ENCODE assay signal across 9 cellular contexts in the genomic region with DNA sequence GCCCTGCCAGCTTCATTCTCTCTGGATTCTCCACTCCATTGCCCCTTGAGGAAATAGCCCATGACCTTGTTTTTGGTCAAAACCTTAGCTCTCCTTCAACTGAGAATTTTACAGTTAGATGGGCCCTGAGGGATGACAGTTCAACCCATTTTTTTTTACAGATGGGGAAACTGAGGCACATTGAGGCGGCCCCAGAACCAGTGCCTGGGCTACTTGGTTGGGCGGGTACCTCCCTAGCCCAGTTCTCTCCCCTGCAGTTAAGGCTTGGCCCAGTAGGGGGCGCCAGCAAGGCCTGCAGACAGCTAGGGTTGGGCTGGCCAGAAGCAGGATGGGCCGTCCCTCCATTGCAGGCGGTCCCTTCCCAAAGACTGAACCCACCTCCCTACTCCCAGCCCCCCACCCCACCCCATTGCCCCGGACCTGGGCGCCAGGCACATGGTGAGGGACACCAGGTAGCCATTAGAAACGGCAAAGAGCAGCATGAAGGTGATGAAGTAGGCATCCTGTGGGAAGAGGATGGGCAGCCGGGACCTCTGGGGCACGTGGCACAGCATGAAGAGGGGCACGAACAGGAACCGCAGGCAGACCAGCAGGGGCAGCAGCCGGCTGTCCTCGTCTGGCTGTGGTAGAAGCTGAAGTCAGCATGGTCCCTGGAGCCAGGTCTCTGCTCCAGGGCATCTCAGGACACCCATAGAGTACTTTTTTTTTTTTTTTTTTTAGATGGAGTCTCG. TPM values are rescaled to one million over a fixed set of nuclear protein-coding genes. Genes with fewer than 3 reads are reported as not detected.
DNase-seq lines count a peak whose midpoint lies in the region; ATAC-seq and TF ChIP-seq lines count a peak whose summit lies in the region.
"Had no signal": no experiment of that assay in that cellular context is flagged by ENCODE, and none has a peak within 500 bp of the region (broad histone marks: within the 10 kb centered on the region; RNA-seq: fewer than 3 reads in every experiment).

No MANE protein-coding gene starts in this region.

- POLR2A ChIA-PET in activated CD4-positive, alpha-beta T cell treated with anti-CD3 and anti-CD28 coated beads for 36 hours (lab: Charles Lee), result interaction anchor here (0.6 to 0.7 kb wide), 2 partner anchors 93 to 1910 kb away, joined by 3 to 8 read pairs; no protein-coding TSS in a partner anchor

- no peak overlapping the region for H3K27ac Mint-ChIP-seq in activated CD4-positive, alpha-beta T cell treated with anti-CD3 and anti-CD28 coated beads for 36 hours
- H3K27ac Mint-ChIP-seq in nephron, result no peak overlapping the region

- peaks cover 26% of the 10 kb centered on the region for H3K36me3 Mint-ChIP-seq in activated CD4-positive, alpha-beta T cell treated with anti-CD3 and anti-CD28 coated beads for 36 hours (ENCODE audit: low read depth)
- peaks cover 14% of the 10 kb centered on the region for H3K36me3 Mint-ChIP-seq in nephron (ENCODE audit: low read depth)

- no peaks in the 10 kb centered on the region for H3K4me1 Mint-ChIP-seq in activated CD4-positive, alpha-beta T cell treated with anti-CD3 and anti-CD28 coated beads for 36 hours
- H3K4me1 Mint-ChIP-seq in nephron, result peaks cover 5% of the 10 kb centered on the region

- peak; percentile 49 to 62 (median 57) for TF ChIP-seq CTCF in nephron (IDR thresholded peaks at IDR 0.05; ENCODE audit: unreplicated experiment in 3 of 3)

- H3K27me3 Mint-ChIP-seq in activated CD4-positive, alpha-beta T cell treated with anti-CD3 and anti-CD28 coated beads for 36 hours, result no peaks in the 10 kb centered on the region
- no peaks in the 10 kb centered on the region for H3K27me3 Mint-ChIP-seq in nephron (ENCODE audit: low read depth)

- H3K9me3 Mint-ChIP-seq in activated CD4-positive, alpha-beta T cell treated with anti-CD3 and anti-CD28 coated beads for 36 hours (ENCODE audit: low read depth), result no peaks in the 10 kb centered on the region
- H3K9me3 Mint-ChIP-seq in nephron, result no peaks in the 10 kb centered on the region

- DNase-seq in CMK (ENCODE audit: low read depth) (peak; percentile 66), HuH-7 (ENCODE audit: low spot score) (peak; percentile 100), dermis blood vessel endothelial cell (peak; percentile 49), medulla oblongata (ENCODE audit: extremely low spot score) (no peak)
- peak; percentile 88 for DNase-seq in activated CD4-positive, alpha-beta T cell treated with anti-CD3 and anti-CD28 coated beads for 36 hours

- peak; percentile 82 for ATAC-seq in activated CD4-positive, alpha-beta T cell treated with anti-CD3 and anti-CD28 coated beads for 36 hours
- no peak for ATAC-seq in HG03439 (IDR thresholded peaks at IDR 0.05; ENCODE audit: unreplicated experiment)
- ATAC-seq in HG03045 (IDR thresholded peaks at IDR 0.05; ENCODE audit: unreplicated experiment), result no peak

- no peak overlapping the region for H3K4me3 Mint-ChIP-seq in activated CD4-positive, alpha-beta T cell treated with anti-CD3 and anti-CD28 coated beads for 36 hours
- H3K4me3 Mint-ChIP-seq in nephron, result no peak overlapping the region

- CTCF ChIA-PET in activated CD4-positive, alpha-beta T cell treated with anti-CD3 and anti-CD28 coated beads for 36 hours (lab: Charles Lee), result interaction anchor here (0.6 to 3.2 kb wide), 12 partner anchors 8 to 478 kb away, joined by 3 to 20 read pairs (median 3); partner anchors contain the start of genes B4GAT1, BRMS1 and MRPL11

- intact Hi-C loops in activated CD4-positive, alpha-beta T cell treated with anti-CD3 and anti-CD28 coated beads for 36 hours (cut with DNase I, micrococcal nuclease), result no loop called here

RNA-seq across cellular contexts. Expression of gene SLC29A2, which starts 7.6 kb away (rescaled TPM):
- total RNA-seq in activated CD4-positive, alpha-beta T cell treated with anti-CD3 and anti-CD28 coated beads for 36 hours, result 10 to 100 TPM; 13.6 to 14.4 TPM
- total RNA-seq in dermis blood vessel endothelial cell, result 1.2 and 2.3 TPM in 2 replicates

RNA-seq across cellular contexts. Expression of gene B4GAT1, which starts 16.5 kb away (rescaled TPM):
- 1 to 10 TPM; 6.0 to 8.5 TPM for total RNA-seq in activated CD4-positive, alpha-beta T cell treated with anti-CD3 and anti-CD28 coated beads for 36 hours
- 25.8 and 28.1 TPM in 2 replicates for total RNA-seq in dermis blood vessel endothelial cell

RNA-seq across cellular contexts. Expression of gene BRMS1, which starts 19.1 kb away (rescaled TPM):
- total RNA-seq in activated CD4-positive, alpha-beta T cell treated with anti-CD3 and anti-CD28 coated beads for 36 hours, result 10 to 100 TPM; 29.2 to 30.2 TPM
- 65.7 and 71.8 TPM in 2 replicates for total RNA-seq in dermis blood vessel endothelial cell

RNA-seq across cellular contexts. Expression of gene RIN1, which starts 27.7 kb away (rescaled TPM):
- 1 to 10 TPM; 1.5 to 1.6 TPM for total RNA-seq in activated CD4-positive, alpha-beta T cell treated with anti-CD3 and anti-CD28 coated beads for 36 hours
- 4.8 and 6.7 TPM in 2 replicates for total RNA-seq in dermis blood vessel endothelial cell

RNA-seq across cellular contexts. Expression of gene CD248, which starts 47.1 kb away (rescaled TPM):
- total RNA-seq in activated CD4-positive, alpha-beta T cell treated with anti-CD3 and anti-CD28 coated beads for 36 hours, result under 1 TPM; 0.23 to 0.26 TPM
- total RNA-seq in dermis blood vessel endothelial cell, result 0.23 and 0.68 TPM in 2 replicates
- total RNA-seq: pulmonary artery endothelial cell had no signal
